ENCODE assay signal across 8 cellular contexts in genomic region chr4:16225139-16225538, GRCh38. TPM values are rescaled to one million over a fixed set of nuclear protein-coding genes. Genes with fewer than 3 reads are reported as not detected.
DNase-seq lines count a peak whose midpoint lies in the region; ATAC-seq and TF ChIP-seq lines count a peak whose summit lies in the region.

No MANE protein-coding gene starts in this region.

- H3K9ac ChIP-seq in fibroblast of lung (ENCODE audit: insufficient read depth, low read length) (no peak overlapping the region), rectal smooth muscle tissue (ENCODE audit: low read length) (no peak overlapping the region)

- DNase-seq in activated CD4-positive, alpha-beta T cell treated with anti-CD3 and anti-CD28 coated beads, Interleukin-2, amount 10 ng/mL, durations not matched to agents 24 days and 14 days, result no peak
- no peak for DNase-seq in activated CD4-positive, alpha-beta T cell treated with anti-CD3 and anti-CD28 coated beads for 1 hour
- DNase-seq in fibroblast of lung (ENCODE audit: low read depth in 2 of 2) (peak; percentile 55), midbrain (lab: John Stamatoyannopoulos, UW) (no peak)

- H3K27me3 ChIP-seq in fibroblast of lung (ENCODE audit: control insufficient read depth, insufficient read depth, low read length), result no peaks in the 10 kb centered on the region
- no peaks in the 10 kb centered on the region for H3K27me3 ChIP-seq in rectal smooth muscle tissue (ENCODE audit: control insufficient read depth, insufficient read depth, low read length)

- peak overlapping the region; percentile 97 for H3K4me2 ChIP-seq in fibroblast of lung (ENCODE audit: extremely low read depth, insufficient read depth, low read length)

- H3K4me1 ChIP-seq in fibroblast of lung (ENCODE audit: control insufficient read depth, extremely low read depth, insufficient read depth, low read length) (peaks cover 4% of the 10 kb centered on the region), rectal smooth muscle tissue (ENCODE audit: control insufficient read depth, insufficient read depth, low read length) (peaks cover 12% of the 10 kb centered on the region)

- no peaks in the 10 kb centered on the region for H3K9me3 ChIP-seq in fibroblast of lung (ENCODE audit: control insufficient read depth, insufficient read depth, low read depth, low read length)

- ATAC-seq in HG03354 (IDR thresholded peaks at IDR 0.05; ENCODE audit: poor library complexity, severe bottlenecking, unreplicated experiment) (no peak), HG03378 (IDR thresholded peaks at IDR 0.05; ENCODE audit: unreplicated experiment) (no peak)

- H3K4me1 Mint-ChIP-seq in activated CD4-positive, alpha-beta T cell treated with anti-CD3 and anti-CD28 coated beads, Interleukin-2, amount 10 ng/mL, durations not matched to agents 24 days and 14 days, result peaks cover 45% of the 10 kb centered on the region
- H3K4me1 Mint-ChIP-seq in T-helper 1 cell treated with Interleukin-12 subunit alpha and Interleukin-12 subunit beta and Interleukin-4 antibody, amounts not matched to agents 30 μg/mL and 1 μg/mL, for 36 hours (ENCODE audit: low read depth), result peaks cover 45% of the 10 kb centered on the region

- peaks cover 29% of the 10 kb centered on the region for H3K79me2 ChIP-seq in fibroblast of lung (ENCODE audit: control insufficient read depth, insufficient read depth, low read length)

- H3K36me3 ChIP-seq in fibroblast of lung (ENCODE audit: control insufficient read depth, insufficient read depth, low read length) (no peaks in the 10 kb centered on the region), rectal smooth muscle tissue (ENCODE audit: control insufficient read depth, insufficient read depth, low read length) (no peaks in the 10 kb centered on the region)

- peaks cover 15% of the 10 kb centered on the region for H3K36me3 Mint-ChIP-seq in activated CD4-positive, alpha-beta T cell treated with anti-CD3 and anti-CD28 coated beads, Interleukin-2, amount 10 ng/mL, durations not matched to agents 24 days and 14 days (ENCODE audit: low read depth)
- H3K36me3 Mint-ChIP-seq in T-helper 1 cell treated with Interleukin-12 subunit alpha and Interleukin-12 subunit beta and Interleukin-4 antibody, amounts not matched to agents 30 μg/mL and 1 μg/mL, for 36 hours (ENCODE audit: low read depth), result peaks cover 6% of the 10 kb centered on the region

- no peaks in the 10 kb centered on the region for H3K9me3 Mint-ChIP-seq in activated CD4-positive, alpha-beta T cell treated with anti-CD3 and anti-CD28 coated beads, Interleukin-2, amount 10 ng/mL, durations not matched to agents 24 days and 14 days
- H3K9me3 Mint-ChIP-seq in T-helper 1 cell treated with Interleukin-12 subunit alpha and Interleukin-12 subunit beta and Interleukin-4 antibody, amounts not matched to agents 30 μg/mL and 1 μg/mL, for 36 hours, result no peaks in the 10 kb centered on the region

- no peak overlapping the region for H2AFZ ChIP-seq in fibroblast of lung (ENCODE audit: low read length)

- H3K4me3 Mint-ChIP-seq in activated CD4-positive, alpha-beta T cell treated with anti-CD3 and anti-CD28 coated beads, Interleukin-2, amount 10 ng/mL, durations not matched to agents 24 days and 14 days, result peak overlapping the region; percentile 86
- peak overlapping the region; percentile 83 for H3K4me3 Mint-ChIP-seq in T-helper 1 cell treated with Interleukin-12 subunit alpha and Interleukin-12 subunit beta and Interleukin-4 antibody, amounts not matched to agents 30 μg/mL and 1 μg/mL, for 36 hours

- intact Hi-C loops in activated CD4-positive, alpha-beta T cell treated with anti-CD3 and anti-CD28 coated beads, Interleukin-2, amount 10 ng/mL, durations not matched to agents 24 days and 14 days (cut with micrococcal nuclease), result loop anchor here (2.0 to 10.0 kb wide), 5 partner anchors 20 to 1287 kb away; partner anchors contain the start of genes CD38, CPEB2, FBXL5 and QDPR

- H3K27ac ChIP-seq in fibroblast of lung (ENCODE audit: insufficient read depth, low read length), result no peak overlapping the region
- H3K27ac ChIP-seq in rectal smooth muscle tissue (ENCODE audit: low read depth, low read length), result no peak overlapping the region

- H3K27ac Mint-ChIP-seq in activated CD4-positive, alpha-beta T cell treated with anti-CD3 and anti-CD28 coated beads, Interleukin-2, amount 10 ng/mL, durations not matched to agents 24 days and 14 days, result peak overlapping the region; percentile 87
- peak overlapping the region; percentile 88 for H3K27ac Mint-ChIP-seq in T-helper 1 cell treated with Interleukin-12 subunit alpha and Interleukin-12 subunit beta and Interleukin-4 antibody, amounts not matched to agents 30 μg/mL and 1 μg/mL, for 36 hours

- peak overlapping the region; percentile 87 to 98 (median 93) for H3K4me3 ChIP-seq in fibroblast of lung (replicated peaks in 1 of 4; ENCODE audit: control extremely low read depth in 1 of 4, insufficient read depth in 1 of 4, low read depth in 3 of 4, low read length in 4 of 4)
- peak overlapping the region; percentile 83 for H3K4me3 ChIP-seq in rectal smooth muscle tissue (ENCODE audit: low read length)

- no peaks in the 10 kb centered on the region for H3K27me3 Mint-ChIP-seq in activated CD4-positive, alpha-beta T cell treated with anti-CD3 and anti-CD28 coated beads, Interleukin-2, amount 10 ng/mL, durations not matched to agents 24 days and 14 days
- H3K27me3 Mint-ChIP-seq in T-helper 1 cell treated with Interleukin-12 subunit alpha and Interleukin-12 subunit beta and Interleukin-4 antibody, amounts not matched to agents 30 μg/mL and 1 μg/mL, for 36 hours (ENCODE audit: low read depth), result peaks cover 5% of the 10 kb centered on the region

- H4K20me1 ChIP-seq in fibroblast of lung (ENCODE audit: control insufficient read depth, extremely low read depth, insufficient read depth, low read length), result no peaks in the 10 kb centered on the region

- TF ChIP-seq CTCF in fibroblast of lung (conservative IDR thresholded peaks at IDR 0.05 in 1 of 2, IDR thresholded peaks at IDR 0.05 in 1 of 2; ENCODE audit: low read depth in 1 of 2, low read length in 2 of 2), result peak in 1 of 2 donors; percentile 11

RNA-seq across cellular contexts. Expression of gene TAPT1, which starts 1.1 kb away (rescaled TPM):
- 27.2 and 29.3 TPM in 2 replicates for total RNA-seq in activated CD4-positive, alpha-beta T cell treated with anti-CD3 and anti-CD28 coated beads, Interleukin-2, amount 10 ng/mL, durations not matched to agents 24 days and 14 days
- total RNA-seq in fibroblast of lung, result 15.9 and 20.6 TPM in 2 replicates
- 9.9 and 18.7 TPM in 2 replicates for polyA plus RNA-seq in fibroblast of lung
- 6.2 and 9.2 TPM in 2 replicates for polyA plus RNA-seq in fibroblast of lung (2012)
- polyA minus RNA-seq in fibroblast of lung (ENCODE audit: low replicate concordance), result 4.8 and 6.8 TPM in 2 replicates

Comparison
In these comparisons a context has a peak if more than half of its experiments do, and no peak if none do; other contexts are left out.
1. DNase-seq: peak in fibroblast of lung (2 of 2); none in activated CD4-positive, alpha-beta T cell treated with anti-CD3 and anti-CD28 coated beads, Interleukin-2, amount 10 ng/mL, durations not matched to agents 24 days and 14 days (single experiment), activated CD4-positive, alpha-beta T cell treated with anti-CD3 and anti-CD28 coated beads for 1 hour (single experiment) and midbrain (single experiment).